Comparison of ENCODE assay signal across 8 cellular contexts in the genomic region with DNA sequence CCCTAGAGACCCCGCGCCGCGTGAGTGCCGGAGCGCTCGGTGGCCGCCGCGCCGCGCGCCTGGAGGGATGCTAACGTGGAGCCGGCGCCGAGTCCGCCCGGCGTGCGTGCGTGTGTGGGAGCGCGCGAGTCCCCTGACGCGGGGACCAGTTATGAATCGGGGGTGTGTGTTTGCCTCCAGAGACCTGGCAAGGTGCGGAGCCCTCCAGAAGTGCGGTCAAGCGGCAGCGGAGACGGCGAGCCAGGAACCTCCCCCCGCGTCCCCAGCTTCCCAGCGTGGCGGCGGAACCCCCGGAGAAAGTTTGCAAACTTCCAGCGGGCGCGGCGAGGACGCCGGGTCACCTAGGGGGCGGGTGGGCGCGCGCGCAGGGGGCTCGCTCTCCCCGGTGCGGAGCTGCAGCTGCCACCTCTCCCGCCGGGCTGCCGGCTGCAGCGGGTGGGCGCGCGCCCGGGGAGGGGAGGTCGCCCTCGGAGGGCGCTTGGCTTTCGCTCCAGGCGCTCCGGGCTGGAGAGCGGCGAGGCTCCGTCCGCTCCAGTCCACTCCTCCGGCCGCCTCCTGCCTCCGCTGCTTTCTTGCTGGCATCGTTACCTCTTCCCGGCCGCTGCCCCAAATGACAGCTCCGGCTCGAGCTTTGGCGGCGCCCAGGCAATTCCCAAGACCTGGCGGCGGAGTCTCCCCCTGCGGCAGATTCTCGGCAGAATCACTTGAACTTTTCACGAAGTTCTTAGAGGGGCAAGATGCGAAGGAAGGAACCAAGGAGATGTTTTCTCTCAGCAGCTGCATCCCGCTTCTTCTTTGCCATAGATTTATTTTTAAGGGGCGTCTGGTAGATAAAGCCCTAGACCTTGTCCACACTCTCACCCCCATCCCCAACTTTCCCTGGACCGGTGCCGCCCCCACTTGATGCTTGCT. TPM values are rescaled to one million over a fixed set of nuclear protein-coding genes. Genes with fewer than 3 reads are reported as not detected.
DNase-seq lines count a peak whose midpoint lies in the region; ATAC-seq and TF ChIP-seq lines count a peak whose summit lies in the region.

No MANE protein-coding gene starts in this region.

- peaks cover 7% of the 10 kb centered on the region for H3K4me1 ChIP-seq in ovary (ENCODE audit: insufficient read depth)

- no peaks in the 10 kb centered on the region for H3K36me3 ChIP-seq in ovary

- H3K27ac ChIP-seq in ovary: peak overlapping the region; percentile 24 to 46

- H3K4me1 Mint-ChIP-seq in activated T-helper 2 cell treated with anti-CD3 and anti-CD28 coated beads, Interferon-gamma antibody, Interleukin-2, Interleukin-4, amounts not matched to agents 10 μg/mL and 5 μg/mL and 100 μg/mL, durations not matched to agents 14 hours and 24 hours and 36 hours (ENCODE audit: low read depth): peaks cover 27% of the 10 kb centered on the region

- WGBS in ovary, 3 donors: 0 to 1% (median 1%) methylated on average over 23 to 92 of the region's 92 CpGs

- TF ChIP-seq POLR2A in ovary (IDR thresholded peaks at IDR 0.05): no peak

- TF ChIP-seq CTCF in ovary (IDR thresholded peaks at IDR 0.05): peak in 1 of 3 donors; percentile 16

- no peaks in the 10 kb centered on the region for H3K27me3 ChIP-seq in ovary

- ATAC-seq in HG02759 (IDR thresholded peaks at IDR 0.05; ENCODE audit: unreplicated experiment) (peak; percentile 25), Right ventricle myocardium inferior (peak; percentile 14), GM18907 (IDR thresholded peaks at IDR 0.05; ENCODE audit: unreplicated experiment) (no peak), HG02623 (IDR thresholded peaks at IDR 0.05; ENCODE audit: unreplicated experiment) (no peak)

- H3K4me3 ChIP-seq in ovary: peak overlapping the region; percentile 33

- no peaks in the 10 kb centered on the region for H3K36me3 Mint-ChIP-seq in activated T-helper 2 cell treated with anti-CD3 and anti-CD28 coated beads, Interferon-gamma antibody, Interleukin-2, Interleukin-4, amounts not matched to agents 10 μg/mL and 5 μg/mL and 100 μg/mL, durations not matched to agents 14 hours and 24 hours and 36 hours (ENCODE audit: low read depth)

- H3K9me3 Mint-ChIP-seq in activated T-helper 2 cell treated with anti-CD3 and anti-CD28 coated beads, Interferon-gamma antibody, Interleukin-2, Interleukin-4, amounts not matched to agents 10 μg/mL and 5 μg/mL and 100 μg/mL, durations not matched to agents 14 hours and 24 hours and 36 hours: no peaks in the 10 kb centered on the region

- no peak for TF ChIP-seq EP300 in ovary (IDR thresholded peaks at IDR 0.05)

- intact Hi-C loops in activated T-helper 2 cell treated with anti-CD3 and anti-CD28 coated beads, Interferon-gamma antibody, Interleukin-2, Interleukin-4, amounts not matched to agents 10 μg/mL and 5 μg/mL and 100 μg/mL, durations not matched to agents 14 hours and 24 hours and 36 hours (cut with micrococcal nuclease): loop anchor here (1.0 to 5.0 kb wide), 2 partner anchors 255 to 1308 kb away; a partner anchor contains a TSS
- intact Hi-C loops in Right ventricle myocardium inferior (cut with DNase I) (loop anchor here (5.0 kb wide), 2 partner anchors 122 to 277 kb away; no protein-coding TSS in a partner anchor), ovary (cut with DNase I) (loop anchor here in 1 of 4 donors (5.0 kb wide), 1 partner anchor 1732 kb away; no protein-coding TSS in a partner anchor)

- H3K27ac Mint-ChIP-seq in activated T-helper 2 cell treated with anti-CD3 and anti-CD28 coated beads, Interferon-gamma antibody, Interleukin-2, Interleukin-4, amounts not matched to agents 10 μg/mL and 5 μg/mL and 100 μg/mL, durations not matched to agents 14 hours and 24 hours and 36 hours: peak overlapping the region; percentile 48

- DNase-seq in COLO668 (lab: John Stamatoyannopoulos, UW; ENCODE audit: unreplicated experiment): peak; percentile 66
- DNase-seq in activated T-helper 2 cell treated with anti-CD3 and anti-CD28 coated beads, Interferon-gamma antibody, Interleukin-2, Interleukin-4, amounts not matched to agents 10 μg/mL and 5 μg/mL and 100 μg/mL, durations not matched to agents 14 hours and 24 hours and 36 hours (ENCODE audit: low spot score): no peak
- peak; percentile 74 for DNase-seq in Right ventricle myocardium inferior (ENCODE audit: missing footprints)
- DNase-seq in ovary: peak; percentile 46 to 62 (median 58)
- DNase-seq in NCI-H446 (lab: John Stamatoyannopoulos, UW): no peak

- H3K4me3 Mint-ChIP-seq in activated T-helper 2 cell treated with anti-CD3 and anti-CD28 coated beads, Interferon-gamma antibody, Interleukin-2, Interleukin-4, amounts not matched to agents 10 μg/mL and 5 μg/mL and 100 μg/mL, durations not matched to agents 14 hours and 24 hours and 36 hours (ENCODE audit: low read depth): peak overlapping the region; percentile 77

- H3K27me3 Mint-ChIP-seq in activated T-helper 2 cell treated with anti-CD3 and anti-CD28 coated beads, Interferon-gamma antibody, Interleukin-2, Interleukin-4, amounts not matched to agents 10 μg/mL and 5 μg/mL and 100 μg/mL, durations not matched to agents 14 hours and 24 hours and 36 hours (ENCODE audit: low read depth): peaks cover 59% of the 10 kb centered on the region

- H3K9me3 ChIP-seq in ovary: no peaks in the 10 kb centered on the region

RNA-seq across cellular contexts. Expression of a gene that starts 2.3 kb away (rescaled TPM):
- total RNA-seq in activated T-helper 2 cell treated with anti-CD3 and anti-CD28 coated beads, Interferon-gamma antibody, Interleukin-2, Interleukin-4, amounts not matched to agents 10 μg/mL and 5 μg/mL and 100 μg/mL, durations not matched to agents 14 hours and 24 hours and 36 hours: not detected in 2 replicates
- 4.8 TPM for total RNA-seq in Right ventricle myocardium inferior
- 10 to 100 TPM in 1 of 7 donors, 1 to 10 TPM in 5, under 1 TPM in 1; 0.71 to 15.0 (median 2.7) TPM for total RNA-seq in ovary
- polyA plus RNA-seq in ovary: 1 to 10 TPM; 1.1 to 4.3 TPM

Comparison
In these comparisons a context has a peak if more than half of its experiments do, and no peak if none do; other contexts are left out.
1. DNase-seq: peak in COLO668 (single experiment), Right ventricle myocardium inferior (single experiment) and ovary (5 of 5); none in activated T-helper 2 cell treated with anti-CD3 and anti-CD28 coated beads, Interferon-gamma antibody, Interleukin-2, Interleukin-4, amounts not matched to agents 10 μg/mL and 5 μg/mL and 100 μg/mL, durations not matched to agents 14 hours and 24 hours and 36 hours (single experiment) and NCI-H446 (0 of 2).
2. ATAC-seq: peak in HG02759 (single experiment) and Right ventricle myocardium inferior (single experiment); none in GM18907 (single experiment) and HG02623 (single experiment).